In the genomic region with DNA sequence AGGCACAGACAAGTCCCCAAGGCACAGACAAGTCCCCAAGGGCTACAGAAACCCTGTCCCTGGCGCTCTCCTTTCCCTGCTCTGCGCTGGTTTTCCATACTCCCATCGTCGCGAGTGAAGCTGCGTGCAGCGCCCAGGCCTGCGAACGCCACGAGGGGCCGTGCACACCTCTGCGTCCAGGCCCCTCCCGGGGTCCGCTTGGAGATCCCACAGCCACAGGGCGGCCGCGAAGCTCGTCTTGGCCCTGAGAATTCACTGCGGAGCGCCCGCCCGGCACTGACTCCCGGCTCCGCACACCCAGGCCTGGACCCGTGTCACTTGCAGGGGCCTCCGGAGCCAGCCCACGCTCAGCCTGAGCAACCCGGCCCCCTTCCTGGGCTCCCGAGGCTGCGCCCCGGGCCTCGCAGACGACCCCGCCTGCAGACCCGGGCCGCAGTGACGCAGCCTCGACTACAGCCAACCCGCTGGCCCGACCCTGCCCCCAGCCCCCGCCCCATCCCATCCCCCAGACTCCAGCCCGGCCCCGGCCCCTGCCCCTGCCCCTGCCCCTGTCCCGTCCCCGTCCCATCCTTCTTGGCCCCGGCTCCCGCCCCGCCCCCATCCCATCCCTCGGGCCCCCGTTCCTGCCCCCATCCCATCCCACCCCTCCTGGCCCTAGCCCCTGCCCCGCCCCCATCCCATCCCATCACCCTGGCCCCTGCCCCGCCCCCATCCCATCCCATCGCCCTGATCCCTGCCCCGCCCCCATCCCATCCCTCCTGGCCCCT, we compare ENCODE assay signal across 2 cellular contexts.
A peak's percentile ranks its signal among the peaks of the same experiment; 100 is the strongest.
TF ChIP-seq lines count a peak whose summit lies in the region.

No MANE protein-coding gene starts in this region.

TF ChIP-seq in H1, 55 proteins besides CTCF, POLR2A, EP300 and RAD21:
- TF ChIP-seq, protein P1, sequence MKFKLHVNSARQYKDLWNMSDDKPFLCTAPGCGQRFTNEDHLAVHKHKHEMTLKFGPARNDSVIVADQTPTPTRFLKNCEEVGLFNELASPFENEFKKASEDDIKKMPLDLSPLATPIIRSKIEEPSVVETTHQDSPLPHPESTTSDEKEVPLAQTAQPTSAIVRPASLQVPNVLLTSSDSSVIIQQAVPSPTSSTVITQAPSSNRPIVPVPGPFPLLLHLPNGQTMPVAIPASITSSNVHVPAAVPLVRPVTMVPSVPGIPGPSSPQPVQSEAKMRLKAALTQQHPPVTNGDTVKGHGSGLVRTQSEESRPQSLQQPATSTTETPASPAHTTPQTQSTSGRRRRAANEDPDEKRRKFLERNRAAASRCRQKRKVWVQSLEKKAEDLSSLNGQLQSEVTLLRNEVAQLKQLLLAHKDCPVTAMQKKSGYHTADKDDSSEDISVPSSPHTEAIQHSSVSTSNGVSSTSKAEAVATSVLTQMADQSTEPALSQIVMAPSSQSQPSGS (IDR thresholded peaks at IDR 0.05; ENCODE audit: low read length) = no peak
- TF ChIP-seq, protein P2, sequence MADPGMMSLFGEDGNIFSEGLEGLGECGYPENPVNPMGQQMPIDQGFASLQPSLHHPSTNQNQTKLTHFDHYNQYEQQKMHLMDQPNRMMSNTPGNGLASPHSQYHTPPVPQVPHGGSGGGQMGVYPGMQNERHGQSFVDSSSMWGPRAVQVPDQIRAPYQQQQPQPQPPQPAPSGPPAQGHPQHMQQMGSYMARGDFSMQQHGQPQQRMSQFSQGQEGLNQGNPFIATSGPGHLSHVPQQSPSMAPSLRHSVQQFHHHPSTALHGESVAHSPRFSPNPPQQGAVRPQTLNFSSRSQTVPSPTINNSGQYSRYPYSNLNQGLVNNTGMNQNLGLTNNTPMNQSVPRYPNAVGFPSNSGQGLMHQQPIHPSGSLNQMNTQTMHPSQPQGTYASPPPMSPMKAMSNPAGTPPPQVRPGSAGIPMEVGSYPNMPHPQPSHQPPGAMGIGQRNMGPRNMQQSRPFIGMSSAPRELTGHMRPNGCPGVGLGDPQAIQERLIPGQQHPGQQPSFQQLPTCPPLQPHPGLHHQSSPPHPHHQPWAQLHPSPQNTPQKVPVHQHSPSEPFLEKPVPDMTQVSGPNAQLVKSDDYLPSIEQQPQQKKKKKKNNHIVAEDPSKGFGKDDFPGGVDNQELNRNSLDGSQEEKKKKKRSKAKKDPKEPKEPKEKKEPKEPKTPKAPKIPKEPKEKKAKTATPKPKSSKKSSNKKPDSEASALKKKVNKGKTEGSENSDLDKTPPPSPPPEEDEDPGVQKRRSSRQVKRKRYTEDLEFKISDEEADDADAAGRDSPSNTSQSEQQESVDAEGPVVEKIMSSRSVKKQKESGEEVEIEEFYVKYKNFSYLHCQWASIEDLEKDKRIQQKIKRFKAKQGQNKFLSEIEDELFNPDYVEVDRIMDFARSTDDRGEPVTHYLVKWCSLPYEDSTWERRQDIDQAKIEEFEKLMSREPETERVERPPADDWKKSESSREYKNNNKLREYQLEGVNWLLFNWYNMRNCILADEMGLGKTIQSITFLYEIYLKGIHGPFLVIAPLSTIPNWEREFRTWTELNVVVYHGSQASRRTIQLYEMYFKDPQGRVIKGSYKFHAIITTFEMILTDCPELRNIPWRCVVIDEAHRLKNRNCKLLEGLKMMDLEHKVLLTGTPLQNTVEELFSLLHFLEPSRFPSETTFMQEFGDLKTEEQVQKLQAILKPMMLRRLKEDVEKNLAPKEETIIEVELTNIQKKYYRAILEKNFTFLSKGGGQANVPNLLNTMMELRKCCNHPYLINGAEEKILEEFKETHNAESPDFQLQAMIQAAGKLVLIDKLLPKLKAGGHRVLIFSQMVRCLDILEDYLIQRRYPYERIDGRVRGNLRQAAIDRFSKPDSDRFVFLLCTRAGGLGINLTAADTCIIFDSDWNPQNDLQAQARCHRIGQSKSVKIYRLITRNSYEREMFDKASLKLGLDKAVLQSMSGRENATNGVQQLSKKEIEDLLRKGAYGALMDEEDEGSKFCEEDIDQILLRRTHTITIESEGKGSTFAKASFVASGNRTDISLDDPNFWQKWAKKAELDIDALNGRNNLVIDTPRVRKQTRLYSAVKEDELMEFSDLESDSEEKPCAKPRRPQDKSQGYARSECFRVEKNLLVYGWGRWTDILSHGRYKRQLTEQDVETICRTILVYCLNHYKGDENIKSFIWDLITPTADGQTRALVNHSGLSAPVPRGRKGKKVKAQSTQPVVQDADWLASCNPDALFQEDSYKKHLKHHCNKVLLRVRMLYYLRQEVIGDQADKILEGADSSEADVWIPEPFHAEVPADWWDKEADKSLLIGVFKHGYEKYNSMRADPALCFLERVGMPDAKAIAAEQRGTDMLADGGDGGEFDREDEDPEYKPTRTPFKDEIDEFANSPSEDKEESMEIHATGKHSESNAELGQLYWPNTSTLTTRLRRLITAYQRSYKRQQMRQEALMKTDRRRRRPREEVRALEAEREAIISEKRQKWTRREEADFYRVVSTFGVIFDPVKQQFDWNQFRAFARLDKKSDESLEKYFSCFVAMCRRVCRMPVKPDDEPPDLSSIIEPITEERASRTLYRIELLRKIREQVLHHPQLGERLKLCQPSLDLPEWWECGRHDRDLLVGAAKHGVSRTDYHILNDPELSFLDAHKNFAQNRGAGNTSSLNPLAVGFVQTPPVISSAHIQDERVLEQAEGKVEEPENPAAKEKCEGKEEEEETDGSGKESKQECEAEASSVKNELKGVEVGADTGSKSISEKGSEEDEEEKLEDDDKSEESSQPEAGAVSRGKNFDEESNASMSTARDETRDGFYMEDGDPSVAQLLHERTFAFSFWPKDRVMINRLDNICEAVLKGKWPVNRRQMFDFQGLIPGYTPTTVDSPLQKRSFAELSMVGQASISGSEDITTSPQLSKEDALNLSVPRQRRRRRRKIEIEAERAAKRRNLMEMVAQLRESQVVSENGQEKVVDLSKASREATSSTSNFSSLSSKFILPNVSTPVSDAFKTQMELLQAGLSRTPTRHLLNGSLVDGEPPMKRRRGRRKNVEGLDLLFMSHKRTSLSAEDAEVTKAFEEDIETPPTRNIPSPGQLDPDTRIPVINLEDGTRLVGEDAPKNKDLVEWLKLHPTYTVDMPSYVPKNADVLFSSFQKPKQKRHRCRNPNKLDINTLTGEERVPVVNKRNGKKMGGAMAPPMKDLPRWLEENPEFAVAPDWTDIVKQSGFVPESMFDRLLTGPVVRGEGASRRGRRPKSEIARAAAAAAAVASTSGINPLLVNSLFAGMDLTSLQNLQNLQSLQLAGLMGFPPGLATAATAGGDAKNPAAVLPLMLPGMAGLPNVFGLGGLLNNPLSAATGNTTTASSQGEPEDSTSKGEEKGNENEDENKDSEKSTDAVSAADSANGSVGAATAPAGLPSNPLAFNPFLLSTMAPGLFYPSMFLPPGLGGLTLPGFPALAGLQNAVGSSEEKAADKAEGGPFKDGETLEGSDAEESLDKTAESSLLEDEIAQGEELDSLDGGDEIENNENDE (IDR thresholded peaks at IDR 0.05; ENCODE audit: insufficient replicate concordance, low read length) = no peak
- TF ChIP-seq EGR1 (IDR thresholded peaks at IDR 0.05; ENCODE audit: borderline replicate concordance, low read depth, low read length) (no peak), CREB1 (IDR thresholded peaks at IDR 0.05) (peak; percentile 49; the same call in 1 of the 2 replicates), GABPA (IDR thresholded peaks at IDR 0.05; ENCODE audit: borderline replicate concordance, insufficient read depth, low read length) (0 out of 2 replicates have a peak, but pooled peaks have one; percentile 47), POLR2AphosphoS5 (IDR thresholded peaks at IDR 0.05; ENCODE audit: low read depth, low read length) (no peak), GTF2F1 (IDR thresholded peaks at IDR 0.05; ENCODE audit: borderline replicate concordance, low read depth, low read length) (no peak), MAFK (IDR thresholded peaks at IDR 0.05; ENCODE audit: low read depth, low read length) (no peak), SP4 (IDR thresholded peaks at IDR 0.05; ENCODE audit: low read length) (no peak)

TF ChIP-seq in neural cell, 6 proteins besides CTCF, POLR2A, EP300 and RAD21:
- TF ChIP-seq, protein P3, sequence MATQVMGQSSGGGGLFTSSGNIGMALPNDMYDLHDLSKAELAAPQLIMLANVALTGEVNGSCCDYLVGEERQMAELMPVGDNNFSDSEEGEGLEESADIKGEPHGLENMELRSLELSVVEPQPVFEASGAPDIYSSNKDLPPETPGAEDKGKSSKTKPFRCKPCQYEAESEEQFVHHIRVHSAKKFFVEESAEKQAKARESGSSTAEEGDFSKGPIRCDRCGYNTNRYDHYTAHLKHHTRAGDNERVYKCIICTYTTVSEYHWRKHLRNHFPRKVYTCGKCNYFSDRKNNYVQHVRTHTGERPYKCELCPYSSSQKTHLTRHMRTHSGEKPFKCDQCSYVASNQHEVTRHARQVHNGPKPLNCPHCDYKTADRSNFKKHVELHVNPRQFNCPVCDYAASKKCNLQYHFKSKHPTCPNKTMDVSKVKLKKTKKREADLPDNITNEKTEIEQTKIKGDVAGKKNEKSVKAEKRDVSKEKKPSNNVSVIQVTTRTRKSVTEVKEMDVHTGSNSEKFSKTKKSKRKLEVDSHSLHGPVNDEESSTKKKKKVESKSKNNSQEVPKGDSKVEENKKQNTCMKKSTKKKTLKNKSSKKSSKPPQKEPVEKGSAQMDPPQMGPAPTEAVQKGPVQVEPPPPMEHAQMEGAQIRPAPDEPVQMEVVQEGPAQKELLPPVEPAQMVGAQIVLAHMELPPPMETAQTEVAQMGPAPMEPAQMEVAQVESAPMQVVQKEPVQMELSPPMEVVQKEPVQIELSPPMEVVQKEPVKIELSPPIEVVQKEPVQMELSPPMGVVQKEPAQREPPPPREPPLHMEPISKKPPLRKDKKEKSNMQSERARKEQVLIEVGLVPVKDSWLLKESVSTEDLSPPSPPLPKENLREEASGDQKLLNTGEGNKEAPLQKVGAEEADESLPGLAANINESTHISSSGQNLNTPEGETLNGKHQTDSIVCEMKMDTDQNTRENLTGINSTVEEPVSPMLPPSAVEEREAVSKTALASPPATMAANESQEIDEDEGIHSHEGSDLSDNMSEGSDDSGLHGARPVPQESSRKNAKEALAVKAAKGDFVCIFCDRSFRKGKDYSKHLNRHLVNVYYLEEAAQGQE (IDR thresholded peaks at IDR 0.05; ENCODE audit: borderline replicate concordance) = no peak
- no peak for TF ChIP-seq SMC3 (conservative IDR thresholded peaks at IDR 0.05; ENCODE audit: poor library complexity)
- TF ChIP-seq MXI1 (conservative IDR thresholded peaks at IDR 0.05; ENCODE audit: poor library complexity, severe bottlenecking) = peak; percentile 61
- TF ChIP-seq POLR2AphosphoS5 (IDR thresholded peaks at IDR 0.05) = no peak
- no peak for TF ChIP-seq EZH2 (IDR thresholded peaks at IDR 0.05; ENCODE audit: borderline replicate concordance, insufficient read depth, low read length, poor library complexity, severe bottlenecking)
